ENCODE assay signal across 9 cellular contexts in genomic region chr4:147924604-147925412, GRCh38.
DNase-seq lines count a peak whose midpoint lies in the region; TF ChIP-seq lines count a peak whose summit lies in the region.
"Had no signal": no experiment of that assay in that cellular context is flagged by ENCODE, and none has a peak within 500 bp of the region (broad histone marks: within the 10 kb centered on the region; RNA-seq: fewer than 3 reads in every experiment).

No MANE protein-coding gene starts in this region.

- peak; percentile 42 for DNase-seq in GM03348 (ENCODE audit: low spot score)
- peak; percentile 15 for DNase-seq in cerebellum (ENCODE audit: low spot score)
- no peak for DNase-seq in NCI-H446 (lab: John Stamatoyannopoulos, UW)
- DNase-seq in GM19238 (ENCODE audit: insufficient read length, low spot score), result no peak
- DNase-seq in NCI-H524 treated with DMSO at 0.1 percent for 48 hours (lab: John Stamatoyannopoulos, UW), result no peak
- DNase-seq in NCI-H1105 (lab: John Stamatoyannopoulos, UW), result no peak

- H3K36me3 Mint-ChIP-seq in nephron (ENCODE audit: low read depth), result peaks cover 20% of the 10 kb centered on the region

- no peaks in the 10 kb centered on the region for H3K9me3 Mint-ChIP-seq in nephron
- H3K9me3 Mint-ChIP-seq: mesothelial cell of epicardium had no signal

- no peaks in the 10 kb centered on the region for H3K4me1 Mint-ChIP-seq in nephron
- H3K4me1 Mint-ChIP-seq: mesothelial cell of epicardium had no signal

- TF ChIP-seq CTCF in LNCAP (IDR thresholded peaks at IDR 0.05) (peak; percentile 69; the same call in 1 of the 2 replicates), nephron (IDR thresholded peaks at IDR 0.05; ENCODE audit: unreplicated experiment in 3 of 3) (peak; percentile 56 to 67 (median 66))

- no peak overlapping the region for H3K27ac Mint-ChIP-seq in nephron
- H3K27ac Mint-ChIP-seq: mesothelial cell of epicardium had no signal

- H3K27me3 Mint-ChIP-seq in nephron (ENCODE audit: low read depth), result no peaks in the 10 kb centered on the region

- no peak overlapping the region for H3K4me3 Mint-ChIP-seq in nephron
- H3K4me3 Mint-ChIP-seq: mesothelial cell of epicardium had no signal

Comparison
In these comparisons a context has a peak if more than half of its experiments do, and no peak if none do; other contexts are left out.
1. DNase-seq: peak in GM03348 (single experiment) and cerebellum (single experiment); none in NCI-H446 (0 of 2), GM19238 (single experiment), NCI-H524 treated with DMSO at 0.1 percent for 48 hours (single experiment) and NCI-H1105 (single experiment).